ENCODE assay signal across 15 cellular contexts in genomic region chr14:99286761-99287160, GRCh38. TPM values are rescaled to one million over a fixed set of nuclear protein-coding genes. Genes with fewer than 3 reads are reported as not detected.
DNase-seq lines count a peak whose midpoint lies in the region; ATAC-seq, FAIRE-seq and TF ChIP-seq lines count a peak whose summit lies in the region.
"Had no signal": no experiment of that assay in that cellular context is flagged by ENCODE, and none has a peak within 500 bp of the region (broad histone marks: within the 10 kb centered on the region; RNA-seq: fewer than 3 reads in every experiment).

No MANE protein-coding gene starts in this region.

- H3K36me3 Mint-ChIP-seq in activated naive CD8-positive, alpha-beta T cell treated with anti-CD3 and anti-CD28 coated beads, Interleukin-2, amount 50 U/mL, for 24 hours (ENCODE audit: low read depth), result no peaks in the 10 kb centered on the region

- H3K27ac Mint-ChIP-seq in activated naive CD8-positive, alpha-beta T cell treated with anti-CD3 and anti-CD28 coated beads, Interleukin-2, amount 50 U/mL, for 24 hours, result peak overlapping the region; percentile 33

- no peaks in the 10 kb centered on the region for H3K27me3 Mint-ChIP-seq in activated naive CD8-positive, alpha-beta T cell treated with anti-CD3 and anti-CD28 coated beads, Interleukin-2, amount 50 U/mL, for 24 hours

- no peaks in the 10 kb centered on the region for H3K36me3 ChIP-seq in BE2C
- H3K36me3 ChIP-seq: cardiac muscle cell, HAP-1, transverse colon had no signal

- H3K27me3 ChIP-seq in BE2C, result peaks cover 17% of the 10 kb centered on the region
- H3K27me3 ChIP-seq: cardiac muscle cell, transverse colon had no signal

- DNase-seq in GM20000 (ENCODE audit: low spot score) (peak; percentile 57), GM12891 (ENCODE audit: insufficient read length, low spot score) (no peak), HEK293T (ENCODE audit: extremely low spot score) (no peak), BE2C (no peak), HPDE6-E6E7 (ENCODE audit: extremely low spot score) (no peak)
- no peak for DNase-seq in activated naive CD8-positive, alpha-beta T cell treated with anti-CD3 and anti-CD28 coated beads, Interleukin-2, amount 50 U/mL, for 24 hours
- DNase-seq: activated CD8-positive, alpha-beta memory T cell treated with anti-CD3 and anti-CD28 coated beads, Interleukin-2, amount 50 U/mL, for 48 hours; EL; NCI-H524; transverse colon had no signal

- TF ChIP-seq CTCF in GM20000 (IDR thresholded peaks at IDR 0.05; ENCODE audit: extremely low read depth, missing control alignments) (no peak), BE2C (IDR thresholded peaks at IDR 0.05; ENCODE audit: low read depth, low read length) (no peak)

- POLR2A ChIA-PET in HEK293T (lab: Yijun Ruan, JAX), result no interaction called here

- no peaks in the 10 kb centered on the region for H3K9me3 ChIP-seq in BE2C
- H3K9me3 ChIP-seq: HAP-1, transverse colon had no signal

- FAIRE-seq in GM12891 (lab: Jason Lieb, UNC), result no peak

- peak overlapping the region; percentile 16 for H3K4me3 Mint-ChIP-seq in activated naive CD8-positive, alpha-beta T cell treated with anti-CD3 and anti-CD28 coated beads, Interleukin-2, amount 50 U/mL, for 24 hours

- TF ChIP-seq POLR2A in GM12891 (IDR thresholded peaks at IDR 0.05; ENCODE audit: low read depth, low read length), result no peak

- H3K4me1 ChIP-seq in BE2C, result no peaks in the 10 kb centered on the region
- H3K4me1 ChIP-seq: HAP-1, transverse colon had no signal

- no peaks in the 10 kb centered on the region for H3K9me3 Mint-ChIP-seq in activated naive CD8-positive, alpha-beta T cell treated with anti-CD3 and anti-CD28 coated beads, Interleukin-2, amount 50 U/mL, for 24 hours

- H3K4me3 ChIP-seq in BE2C (ENCODE audit: low read depth, low read length), result no peak overlapping the region
- H3K4me3 ChIP-seq: cardiac muscle cell, HAP-1, transverse colon had no signal

- CTCF ChIA-PET in HEK293T (lab: Yijun Ruan, JAX), result interaction anchor here (0.8 kb wide), 1 partner anchor 12 kb away, joined by 6 read pairs; no protein-coding TSS in a partner anchor

- ATAC-seq in GM18517 (IDR thresholded peaks at IDR 0.05; ENCODE audit: unreplicated experiment) (peak; percentile 75), HG03135 (IDR thresholded peaks at IDR 0.05; ENCODE audit: unreplicated experiment) (peak; percentile 71)
- ATAC-seq in activated naive CD8-positive, alpha-beta T cell treated with anti-CD3 and anti-CD28 coated beads, Interleukin-2, amount 50 U/mL, for 24 hours, result no peak
- ATAC-seq: SK-N-SH treated with all-trans-retinoic acid at 6 μM for 48 hours had no signal

- peaks cover 11% of the 10 kb centered on the region for H3K4me1 Mint-ChIP-seq in activated naive CD8-positive, alpha-beta T cell treated with anti-CD3 and anti-CD28 coated beads, Interleukin-2, amount 50 U/mL, for 24 hours

TF ChIP-seq in GM12891, 5 proteins besides CTCF, POLR2A, EP300 and RAD21:
- TF ChIP-seq POLR2AphosphoS5 (IDR thresholded peaks at IDR 0.05; ENCODE audit: low read depth, low read length), result no peak
- no peak for TF ChIP-seq POU2F2 (IDR thresholded peaks at IDR 0.05; ENCODE audit: low read depth, low read length)
- TF ChIP-seq SPI1 (IDR thresholded peaks at IDR 0.05; ENCODE audit: low read depth, low read length), result no peak
- TF ChIP-seq PAX5 (IDR thresholded peaks at IDR 0.05; ENCODE audit: insufficient read depth, low read length, severe bottlenecking), result no peak
- TF ChIP-seq TAF1 (IDR thresholded peaks at IDR 0.05; ENCODE audit: low read depth, low read length), result no peak
TF ChIP-seq in GM12891: peak in this region for 0.

TF ChIP-seq in HEK293T, 16 proteins besides CTCF, POLR2A, EP300 and RAD21:
- TF ChIP-seq LEF1 (IDR thresholded peaks at IDR 0.05; ENCODE audit: borderline replicate concordance) (no peak), ARNT (IDR thresholded peaks at IDR 0.05) (no peak), SP1 (IDR thresholded peaks at IDR 0.05) (no peak), ELF4 (IDR thresholded peaks at IDR 0.05) (no peak)

RNA-seq across cellular contexts. Expression of gene BCL11B, which starts 14.8 kb away (rescaled TPM):
- 0.14 TPM for polyA plus RNA-seq in GM12891 (2012; ENCODE audit: low read depth, missing spikeins)
- polyA plus RNA-seq in BE2C (2012; ENCODE audit: insufficient read depth, insufficient read length, low read depth), result not detected
